Comparison of ENCODE assay signal across 25 cellular contexts in genomic region chr14:24329073-24329663, GRCh38. TPM values are rescaled to one million over a fixed set of nuclear protein-coding genes. Genes with fewer than 3 reads are reported as not detected.
A peak's percentile ranks its signal among the peaks of the same experiment; 100 is the strongest.
DNase-seq lines count a peak whose midpoint lies in the region; ATAC-seq and TF ChIP-seq lines count a peak whose summit lies in the region.
"Had no signal": no experiment of that assay in that cellular context is flagged by ENCODE, and none has a peak within 500 bp of the region (broad histone marks: within the 10 kb centered on the region; RNA-seq: fewer than 3 reads in every experiment).

No MANE protein-coding gene starts in this region.

- POLR2A ChIA-PET in activated CD4-positive, alpha-beta T cell treated with anti-CD3 and anti-CD28 coated beads, Interleukin-2, amount 10 ng/mL, durations not matched to agents 7 days and 5 days (lab: Charles Lee): no interaction called here

- peaks cover 53% of the 10 kb centered on the region for H3K4me1 Mint-ChIP-seq in activated CD4-positive, alpha-beta T cell treated with anti-CD3 and anti-CD28 coated beads, Interleukin-2, amount 10 ng/mL, durations not matched to agents 7 days and 5 days
- peaks cover 56 to 57% of the 10 kb centered on the region in 2 donors for H3K4me1 Mint-ChIP-seq in effector memory CD8-positive, alpha-beta T cell (ENCODE audit: low read depth in 2 of 2)

- H3K27me3 ChIP-seq in upper lobe of left lung: peaks cover 0 to under 1% (median 0%) of the 10 kb centered on the region in 4 donors
- H3K27me3 ChIP-seq: adrenal gland, brain microvascular endothelial cell had no signal

- no peak overlapping the region for H3K4me3 ChIP-seq in upper lobe of left lung
- H3K4me3 ChIP-seq: adrenal gland, lung, smooth muscle cell, tibial artery had no signal

- no peaks in the 10 kb centered on the region for H3K36me3 Mint-ChIP-seq in activated CD4-positive, alpha-beta T cell treated with anti-CD3 and anti-CD28 coated beads, Interleukin-2, amount 10 ng/mL, durations not matched to agents 7 days and 5 days (ENCODE audit: low read depth)
- H3K36me3 Mint-ChIP-seq in effector memory CD8-positive, alpha-beta T cell (ENCODE audit: insufficient read depth): peaks cover 24% of the 10 kb centered on the region

- peaks cover 35 to 48% (median 46%) of the 10 kb centered on the region in 4 donors for H3K4me1 ChIP-seq in upper lobe of left lung
- H3K4me1 ChIP-seq: BE2C had no signal

- DNase-seq in activated CD4-positive, alpha-beta T cell treated with anti-CD3 and anti-CD28 coated beads, Interleukin-2, amount 10 ng/mL, durations not matched to agents 7 days and 5 days: no peak
- DNase-seq in activated CD4-positive, alpha-beta T cell treated with anti-CD3 and anti-CD28 coated beads for 1 hour: no peak
- DNase-seq in MV-4-11 (lab: John Stamatoyannopoulos, UW) (peak; percentile 42), upper lobe of left lung (no peak), mucosa of gallbladder (ENCODE audit: low spot score) (no peak), GM13976 (ENCODE audit: low spot score) (no peak), posterior vena cava (ENCODE audit: low spot score) (no peak)
- DNase-seq in effector memory CD8-positive, alpha-beta T cell: no peak
- DNase-seq: BE2C; brain microvascular endothelial cell; DMS 273 treated with DMSO at 0.1 percent for 48 hours; H9; NCI-H1092 treated with DMSO at 0.1 percent for 48 hours; NCI-H2029 treated with DMSO at 0.1 percent for 48 hours; NCI-H226; NCI-H774; occipital lobe; stimulated activated CD4-positive, alpha-beta T cell treated with anti-CD3 and anti-CD28 coated beads, Interleukin-4, amount 100 ng/mL, for 1 hour had no signal

- 80 to 85% methylated on average over 12 of the region's 12 CpGs for WGBS in upper lobe of left lung, 2 donors

- no peaks in the 10 kb centered on the region for H3K9me3 Mint-ChIP-seq in activated CD4-positive, alpha-beta T cell treated with anti-CD3 and anti-CD28 coated beads, Interleukin-2, amount 10 ng/mL, durations not matched to agents 7 days and 5 days
- no peaks in the 10 kb centered on the region for H3K9me3 Mint-ChIP-seq in effector memory CD8-positive, alpha-beta T cell

- intact Hi-C loops in posterior vena cava (cut with DNase I): no loop called here

- TF ChIP-seq CTCF in upper lobe of left lung (IDR thresholded peaks at IDR 0.05): no peak
- TF ChIP-seq CTCF in GM13976 (IDR thresholded peaks at IDR 0.05; ENCODE audit: borderline replicate concordance, control extremely low read depth, extremely low read depth, insufficient read depth, missing control alignments): no peak

- no peaks in the 10 kb centered on the region for H3K9me3 ChIP-seq in upper lobe of left lung
- H3K9me3 ChIP-seq: adrenal gland, BE2C, tibial artery had no signal

- TF ChIP-seq POLR2A in upper lobe of left lung (IDR thresholded peaks at IDR 0.05): no peak

- in situ Hi-C loops in GM13976 (cut with MboI; ENCODE audit: low sequenced_read_pairs, unreplicated experiment): loop anchor here (25.0 kb wide), 1 partner anchor 358 kb away; no protein-coding TSS in a partner anchor

- ATAC-seq in effector memory CD8-positive, alpha-beta T cell (replicated peaks): no peak
- ATAC-seq in upper lobe of left lung (ENCODE audit: low FRiP score in 2 of 2): no peak

- H3K27ac ChIP-seq in upper lobe of left lung: peak overlapping the region; percentile 22 to 75 (median 49)
- H3K27ac ChIP-seq: brain microvascular endothelial cell, KMS-11, tibial artery had no signal

- H3K36me3 ChIP-seq in upper lobe of left lung: peaks cover 0 to 9% (median 4%) of the 10 kb centered on the region in 4 donors
- H3K36me3 ChIP-seq: adrenal gland, BE2C, brain microvascular endothelial cell, tibial artery had no signal

- peaks cover 25% of the 10 kb centered on the region for H3K27me3 Mint-ChIP-seq in activated CD4-positive, alpha-beta T cell treated with anti-CD3 and anti-CD28 coated beads, Interleukin-2, amount 10 ng/mL, durations not matched to agents 7 days and 5 days
- H3K27me3 Mint-ChIP-seq in effector memory CD8-positive, alpha-beta T cell: peaks cover 4 to 9% of the 10 kb centered on the region in 2 donors

- no peak overlapping the region for H3K4me3 Mint-ChIP-seq in activated CD4-positive, alpha-beta T cell treated with anti-CD3 and anti-CD28 coated beads, Interleukin-2, amount 10 ng/mL, durations not matched to agents 7 days and 5 days
- peak overlapping the region; percentile 59 to 66 for H3K4me3 Mint-ChIP-seq in effector memory CD8-positive, alpha-beta T cell
- H3K4me3 Mint-ChIP-seq: H9 had no signal

- CTCF ChIA-PET in activated CD4-positive, alpha-beta T cell treated with anti-CD3 and anti-CD28 coated beads, Interleukin-2, amount 10 ng/mL, durations not matched to agents 7 days and 5 days (lab: Charles Lee): interaction anchor here (0.8 to 13.5 kb wide), 8 partner anchors 8 to 108 kb away, joined by 3 to 136 read pairs (median 7); partner anchors contain the start of genes CBLN3, CIDEB, KHNYN and LTB4R

- no peak for TF ChIP-seq EP300 in upper lobe of left lung (IDR thresholded peaks at IDR 0.05)

- H3K27ac Mint-ChIP-seq in activated CD4-positive, alpha-beta T cell treated with anti-CD3 and anti-CD28 coated beads, Interleukin-2, amount 10 ng/mL, durations not matched to agents 7 days and 5 days: peak overlapping the region; percentile 38
- peak overlapping the region; percentile 90 to 93 for H3K27ac Mint-ChIP-seq in effector memory CD8-positive, alpha-beta T cell
- H3K27ac Mint-ChIP-seq: H9 had no signal

RNA-seq across cellular contexts. Expression of gene ADCY4, which starts 5.7 kb away (rescaled TPM):
- total RNA-seq in activated CD4-positive, alpha-beta T cell treated with anti-CD3 and anti-CD28 coated beads, Interleukin-2, amount 10 ng/mL, durations not matched to agents 7 days and 5 days: 1 to 10 TPM; 4.1 to 5.3 TPM
- total RNA-seq in upper lobe of left lung (100 to 1,000 TPM in 2 of 6 donors, 10 to 100 TPM in 4; 22.4 to 159 (median 43.7) TPM), mucosa of gallbladder (29.0 TPM), posterior vena cava (10 to 100 TPM; 35.2 to 36.0 TPM)
- total RNA-seq: A172, HT1080 had no signal

RNA-seq across cellular contexts. Expression of gene RIPK3, which starts 10.6 kb away (rescaled TPM):
- 10 to 100 TPM; 37.5 to 41.4 TPM for total RNA-seq in activated CD4-positive, alpha-beta T cell treated with anti-CD3 and anti-CD28 coated beads, Interleukin-2, amount 10 ng/mL, durations not matched to agents 7 days and 5 days
- 10 to 100 TPM; 16.1 to 92.2 (median 29.1) TPM for total RNA-seq in upper lobe of left lung
- 56.5 TPM for total RNA-seq in mucosa of gallbladder
- total RNA-seq in posterior vena cava: 1 to 10 TPM; 8.5 to 9.2 TPM
- total RNA-seq: A172 had no signal

RNA-seq across cellular contexts. Expression of gene LTB4R, which starts 17.9 kb away (rescaled TPM):
- total RNA-seq in activated CD4-positive, alpha-beta T cell treated with anti-CD3 and anti-CD28 coated beads, Interleukin-2, amount 10 ng/mL, durations not matched to agents 7 days and 5 days: 10 to 100 TPM; 26.6 to 28.3 TPM
- total RNA-seq in upper lobe of left lung (10 to 100 TPM; 11.1 to 71.2 (median 17.7) TPM), mucosa of gallbladder (6.5 TPM), posterior vena cava (1 to 10 TPM; 5.6 TPM)

RNA-seq across cellular contexts. Expression of gene LTB4R2, which starts 19.2 kb away (rescaled TPM):
- 10 to 100 TPM; 18.6 to 21.7 TPM for total RNA-seq in activated CD4-positive, alpha-beta T cell treated with anti-CD3 and anti-CD28 coated beads, Interleukin-2, amount 10 ng/mL, durations not matched to agents 7 days and 5 days
- total RNA-seq in upper lobe of left lung (10 to 100 TPM in 4 of 6 donors, 1 to 10 TPM in 2; 6.2 to 49.2 (median 10.9) TPM), mucosa of gallbladder (6.1 TPM), posterior vena cava (1 to 10 TPM; 2.5 to 4.0 TPM)

RNA-seq across cellular contexts. Expression of gene CIDEB, which starts 21.4 kb away (rescaled TPM):
- 10 to 100 TPM; 28.7 to 30.9 TPM for total RNA-seq in activated CD4-positive, alpha-beta T cell treated with anti-CD3 and anti-CD28 coated beads, Interleukin-2, amount 10 ng/mL, durations not matched to agents 7 days and 5 days
- total RNA-seq in upper lobe of left lung: 10 to 100 TPM in 5 of 6 donors, 1 to 10 TPM in 1; 9.4 to 14.8 (median 12.8) TPM
- 25.6 TPM for total RNA-seq in mucosa of gallbladder
- 10 to 100 TPM; 10.1 to 10.8 TPM for total RNA-seq in posterior vena cava
- total RNA-seq: A172, H9, smooth muscle cell had no signal
